In genomic region chr10:27547482-27547881, GRCh38 we compare ENCODE assay signal across 20 cellular contexts. TPM values are rescaled to one million over a fixed set of nuclear protein-coding genes. Genes with fewer than 3 reads are reported as not detected.
DNase-seq lines count a peak whose midpoint lies in the region; ATAC-seq and TF ChIP-seq lines count a peak whose summit lies in the region.
"Had no signal": no experiment of that assay in that cellular context is flagged by ENCODE, and none has a peak within 500 bp of the region (broad histone marks: within the 10 kb centered on the region; RNA-seq: fewer than 3 reads in every experiment).

No MANE protein-coding gene starts in this region.

- H3K9me3 ChIP-seq in CD8-positive, alpha-beta T cell (ENCODE audit: low read length): no peaks in the 10 kb centered on the region
- H3K9me3 ChIP-seq in PC-3 (ENCODE audit: low read length): no peaks in the 10 kb centered on the region
- H3K9me3 ChIP-seq: HAP-1, SJCRH30 had no signal

- H3K4me2 ChIP-seq in PC-3 (ENCODE audit: low read length): no peak overlapping the region

- TSS peak; percentile 7 for BruUV-seq in PC-3 (replicated peaks; lab: Mats Ljungman, UMichigan)

- no peaks in the 10 kb centered on the region for H3K79me2 ChIP-seq in PC-3 (ENCODE audit: low read length)

- no peak overlapping the region for H3K4me3 ChIP-seq in CD8-positive, alpha-beta T cell (ENCODE audit: low read depth, low read length)
- H3K4me3 ChIP-seq in PC-3 (ENCODE audit: low read length): no peak overlapping the region
- H3K4me3 ChIP-seq: HAP-1, SJCRH30 had no signal

- no peak overlapping the region for H3K4me3 Mint-ChIP-seq in CD8-positive, alpha-beta T cell
- H3K4me3 Mint-ChIP-seq in immature natural killer cell: no peak overlapping the region
- H3K4me3 Mint-ChIP-seq: CD4-positive, alpha-beta T cell had no signal

- no peaks in the 10 kb centered on the region for H3K9me2 ChIP-seq in PC-3 (replicated peaks; ENCODE audit: low read length)

- TF ChIP-seq CTCF in 22Rv1 (IDR thresholded peaks at IDR 0.05) (no peak), PC-3 (conservative IDR thresholded peaks at IDR 0.05; ENCODE audit: low read depth, low read length) (no peak)
- no peak for TF ChIP-seq CTCF in CD8-positive, alpha-beta T cell (IDR thresholded peaks at IDR 0.05)

- CTCF ChIA-PET in CD8-positive, alpha-beta T cell (lab: Charles Lee): no interaction called here
- CTCF ChIA-PET in PC-3 (lab: Charles Lee): no interaction called here

- H3F3A ChIP-seq in PC-3 (ENCODE audit: low read length, unreplicated experiment): no peaks in the 10 kb centered on the region

- ATAC-seq in CD8-positive, alpha-beta T cell: no peak
- ATAC-seq in PC-3: no peak

- no peak for DNase-seq in CD8-positive, alpha-beta T cell
- DNase-seq in PC-3 (no peak), immature natural killer cell (no peak), cerebellar cortex (ENCODE audit: low spot score) (no peak), DMS153 treated with DMSO at 0.1 percent for 48 hours (lab: John Stamatoyannopoulos, UW; ENCODE audit: unreplicated experiment) (no peak), AG20443 (ENCODE audit: low spot score) (no peak), NCI-H1417 treated with DMSO at 0.1 percent for 48 hours (lab: John Stamatoyannopoulos, UW) (no peak)
- DNase-seq: CD4-positive, alpha-beta T cell; DMS53; GDM1; KG1; NCI-H1105; NCI-H2029 treated with DMSO at 0.1 percent for 48 hours; NCI-H226; NCI-H510A treated with DMSO at 0.1 percent for 48 hours; NCI-H774; NK-92 treated with Interleukin-12 subunit alpha and Interleukin-12 subunit beta, amount 100 ng/mL, for 24 hours; SJCRH30 had no signal

- POLR2A ChIA-PET in CD8-positive, alpha-beta T cell (lab: Charles Lee): no interaction called here
- POLR2A ChIA-PET in PC-3 (lab: Charles Lee; ENCODE audit: unreplicated experiment): no interaction called here

- peaks cover 6% of the 10 kb centered on the region for H3K4me1 ChIP-seq in CD8-positive, alpha-beta T cell (ENCODE audit: insufficient read depth, low read length)
- no peaks in the 10 kb centered on the region for H3K4me1 ChIP-seq in PC-3 (ENCODE audit: insufficient read depth, low read length)
- H3K4me1 ChIP-seq: HAP-1, SJCRH30 had no signal

- H3K9ac ChIP-seq in PC-3 (ENCODE audit: low read length): no peak overlapping the region

- peak overlapping the region; percentile 34 for H3K27ac Mint-ChIP-seq in CD8-positive, alpha-beta T cell
- peak overlapping the region in 5 of 6 donors; percentile 10 to 71 (median 40) for H3K27ac Mint-ChIP-seq in immature natural killer cell
- H3K27ac Mint-ChIP-seq: CD4-positive, alpha-beta T cell had no signal

- peaks cover 20% of the 10 kb centered on the region for H3K36me3 Mint-ChIP-seq in CD8-positive, alpha-beta T cell
- peaks cover 4 to 11% (median 5%) of the 10 kb centered on the region in 3 donors for H3K36me3 Mint-ChIP-seq in immature natural killer cell

- no peaks in the 10 kb centered on the region for H3K36me3 ChIP-seq in CD8-positive, alpha-beta T cell (ENCODE audit: insufficient read depth, low read length)
- H3K36me3 ChIP-seq in PC-3 (ENCODE audit: low read depth, low read length): no peaks in the 10 kb centered on the region

- no peaks in the 10 kb centered on the region for H3K27me3 Mint-ChIP-seq in CD8-positive, alpha-beta T cell (ENCODE audit: low read depth)
- H3K27me3 Mint-ChIP-seq in immature natural killer cell (ENCODE audit: low read depth in 3 of 3): peaks cover 0 to 3% (median 0%) of the 10 kb centered on the region in 3 donors
- H3K27me3 Mint-ChIP-seq: CD4-positive, alpha-beta T cell had no signal

- H4K20me1 ChIP-seq in PC-3 (ENCODE audit: low read length): no peaks in the 10 kb centered on the region

- no peak overlapping the region for H2AFZ ChIP-seq in PC-3 (ENCODE audit: low read length)

- peak overlapping the region; percentile 74 for H3K27ac ChIP-seq in 22Rv1
- H3K27ac ChIP-seq in CD8-positive, alpha-beta T cell (ENCODE audit: low read depth, low read length): no peak overlapping the region
- no peak overlapping the region for H3K27ac ChIP-seq in PC-3 (ENCODE audit: low read length)
- H3K27ac ChIP-seq: SJCRH30 had no signal

- H3K4me1 Mint-ChIP-seq in CD8-positive, alpha-beta T cell (ENCODE audit: low read depth): peaks cover 13% of the 10 kb centered on the region
- peaks cover 12 to 29% of the 10 kb centered on the region in 2 donors for H3K4me1 Mint-ChIP-seq in immature natural killer cell

- intact Hi-C loops in CD8-positive, alpha-beta T cell (cut with DNase I, micrococcal nuclease): loop anchor here in 1 of 2 experiments (10.0 kb wide), 1 partner anchor 837 kb away; no protein-coding TSS in a partner anchor
- intact Hi-C loops in PC-3 (cut with micrococcal nuclease): no loop called here

- H3K9me3 Mint-ChIP-seq in CD8-positive, alpha-beta T cell: no peaks in the 10 kb centered on the region
- H3K9me3 Mint-ChIP-seq in immature natural killer cell: no peaks in the 10 kb centered on the region
- H3K9me3 Mint-ChIP-seq: CD4-positive, alpha-beta T cell had no signal

- no peaks in the 10 kb centered on the region for H3K27me3 ChIP-seq in CD8-positive, alpha-beta T cell (ENCODE audit: insufficient read depth, low read length)
- H3K27me3 ChIP-seq in PC-3 (ENCODE audit: low read length): no peaks in the 10 kb centered on the region
- H3K27me3 ChIP-seq: SJCRH30 had no signal

RNA-seq across cellular contexts. Expression of gene RAB18, which starts 43.4 kb away (rescaled TPM):
- 100 to 1,000 TPM; 130 to 146 TPM for total RNA-seq in CD8-positive, alpha-beta T cell
- 14.9 and 32.0 TPM in 2 replicates for total RNA-seq in PC-3 (2014; rRNA removed)
- polyA plus RNA-seq in immature natural killer cell: 100 to 1,000 TPM in 2 of 3 donors, 10 to 100 TPM in 1; 93.4 to 154 (median 109) TPM
